Comparison of ENCODE assay signal across 8 cellular contexts in genomic region chr2:20223345-20224190, GRCh38. TPM values are rescaled to one million over a fixed set of nuclear protein-coding genes. Genes with fewer than 3 reads are reported as not detected.
DNase-seq lines count a peak whose midpoint lies in the region; ATAC-seq and TF ChIP-seq lines count a peak whose summit lies in the region.

No MANE protein-coding gene starts in this region.

- H3K9ac ChIP-seq in OCI-LY1 (ENCODE audit: low read length), result no peak overlapping the region

- H3K4me3 Mint-ChIP-seq in memory B cell, result peak overlapping the region; percentile 49

- under 1% methylated on average over 71 of the region's 71 CpGs for WGBS in urinary bladder

- H3F3A ChIP-seq in OCI-LY1 (ENCODE audit: insufficient read depth, low read length), result no peaks in the 10 kb centered on the region

- peaks cover 15% of the 10 kb centered on the region; the same call in 1 of the 2 replicates for H3K27me3 ChIP-seq in OCI-LY1 (ENCODE audit: insufficient read depth, low read length)
- peaks cover 0 to 10% (median 0%) of the 10 kb centered on the region in 45 donors for H3K27me3 ChIP-seq in dorsolateral prefrontal cortex

- peaks cover 4% of the 10 kb centered on the region for H3K4me1 Mint-ChIP-seq in memory B cell

- no peaks in the 10 kb centered on the region for H3K9me3 ChIP-seq in OCI-LY1 (ENCODE audit: low read length)

- H3K9me2 ChIP-seq in OCI-LY1 (ENCODE audit: low read depth, low read length), result no peaks in the 10 kb centered on the region

- no peaks in the 10 kb centered on the region for H3K9me3 Mint-ChIP-seq in memory B cell

- peak; percentile 21 for ATAC-seq in HG02938 (IDR thresholded peaks at IDR 0.05; ENCODE audit: unreplicated experiment)
- ATAC-seq in memory B cell (ENCODE audit: low read depth), result peak; percentile 8
- no peak for ATAC-seq in HG03097 (IDR thresholded peaks at IDR 0.05; ENCODE audit: low FRiP score, unreplicated experiment)

- H3K79me2 ChIP-seq in OCI-LY1 (ENCODE audit: insufficient read depth, low read length), result no peaks in the 10 kb centered on the region

- TF ChIP-seq CTCF in OCI-LY1 (IDR thresholded peaks at IDR 0.05; ENCODE audit: low read length), result no peak
- no peak for TF ChIP-seq CTCF in dorsolateral prefrontal cortex (IDR thresholded peaks at IDR 0.05 in 54 of 56, conservative IDR thresholded peaks at IDR 0.05 in 2 of 56; ENCODE audit: low read depth in 1 of 56, partially characterized antibody in 56 of 56)

- H3K36me3 Mint-ChIP-seq in memory B cell, result peaks cover under 1% of the 10 kb centered on the region

- no peaks in the 10 kb centered on the region for H4K20me1 ChIP-seq in OCI-LY1 (ENCODE audit: insufficient read depth, low read length)

- DNase-seq in activated CD4-positive, alpha-beta T cell treated with anti-CD3 and anti-CD28 coated beads, Interleukin-2, amount 50 U/mL, for 48 hours, result peak; percentile 22 to 29
- DNase-seq in activated CD4-positive, alpha-beta T cell treated with anti-CD3 and anti-CD28 coated beads for 1 hour, result no peak
- DNase-seq in dorsolateral prefrontal cortex, result peak in 2 of 10 donors; percentile 21 to 54
- no peak for DNase-seq in memory B cell (ENCODE audit: low spot score in 2 of 2)

- peak overlapping the region; percentile 55; the same call in 1 of the 2 replicates for H3K4me2 ChIP-seq in OCI-LY1 (ENCODE audit: low read length)

- no peak overlapping the region for H3K27ac Mint-ChIP-seq in memory B cell

- H3K36me3 ChIP-seq in OCI-LY1 (ENCODE audit: insufficient read depth, low read length), result no peaks in the 10 kb centered on the region
- H3K36me3 ChIP-seq in urinary bladder (ENCODE audit: insufficient read depth), result no peaks in the 10 kb centered on the region

- peaks cover 20% of the 10 kb centered on the region for H3K27me3 Mint-ChIP-seq in memory B cell

- H3K27ac ChIP-seq in OCI-LY1 (ENCODE audit: low read depth, low read length, poor library complexity, severe bottlenecking) (no peak overlapping the region), dorsolateral prefrontal cortex (no peak overlapping the region), urinary bladder (ENCODE audit: low read depth) (peak overlapping the region; percentile 93)

- no peaks in the 10 kb centered on the region for H3K4me1 ChIP-seq in OCI-LY1 (ENCODE audit: insufficient read depth, low read length, severe bottlenecking)
- H3K4me1 ChIP-seq in urinary bladder (ENCODE audit: insufficient read depth), result no peaks in the 10 kb centered on the region

- no peak overlapping the region for H2AFZ ChIP-seq in OCI-LY1 (ENCODE audit: low read length)

- peak overlapping the region; percentile 45 for H3K4me3 ChIP-seq in OCI-LY1 (ENCODE audit: low read depth, low read length, poor library complexity, severe bottlenecking)
- H3K4me3 ChIP-seq in dorsolateral prefrontal cortex, result peak overlapping the region; percentile 43 to 74 (median 63)
- H3K4me3 ChIP-seq in urinary bladder (ENCODE audit: low read depth, low read length), result peak overlapping the region; percentile 66

- intact Hi-C loops in dorsolateral prefrontal cortex (cut with DNase I), result no loop called here

RNA-seq across cellular contexts. Expression of gene SDC1, which starts 1.4 kb away (rescaled TPM):
- total RNA-seq in dorsolateral prefrontal cortex, result 1 to 10 TPM in 74 of 120 experiments, under 1 TPM in 46; 0.25 to 3.8 (median 1.2) TPM
- total RNA-seq in urinary bladder, result 87.1 TPM
- 65.3 TPM for polyA plus RNA-seq in urinary bladder

Comparison
In these comparisons a context has a peak if more than half of its experiments do, and no peak if none do; other contexts are left out.
1. DNase-seq: peak in activated CD4-positive, alpha-beta T cell treated with anti-CD3 and anti-CD28 coated beads, Interleukin-2, amount 50 U/mL, for 48 hours (2 of 2); none in activated CD4-positive, alpha-beta T cell treated with anti-CD3 and anti-CD28 coated beads for 1 hour (single experiment) and memory B cell (0 of 2).
2. RNA of gene SDC1, which starts 1.4 kb away (total RNA-seq): 87.1 TPM in urinary bladder (single experiment); 0.25 to 3.8 TPM in dorsolateral prefrontal cortex; every median in the first group is over 10 times any median in the second.
3. Peak in every context shown above with its lines, with median percentiles within 50 percentile points of each other: H3K4me3 ChIP-seq.